ENCODE assay signal across 8 cellular contexts in the genomic region with DNA sequence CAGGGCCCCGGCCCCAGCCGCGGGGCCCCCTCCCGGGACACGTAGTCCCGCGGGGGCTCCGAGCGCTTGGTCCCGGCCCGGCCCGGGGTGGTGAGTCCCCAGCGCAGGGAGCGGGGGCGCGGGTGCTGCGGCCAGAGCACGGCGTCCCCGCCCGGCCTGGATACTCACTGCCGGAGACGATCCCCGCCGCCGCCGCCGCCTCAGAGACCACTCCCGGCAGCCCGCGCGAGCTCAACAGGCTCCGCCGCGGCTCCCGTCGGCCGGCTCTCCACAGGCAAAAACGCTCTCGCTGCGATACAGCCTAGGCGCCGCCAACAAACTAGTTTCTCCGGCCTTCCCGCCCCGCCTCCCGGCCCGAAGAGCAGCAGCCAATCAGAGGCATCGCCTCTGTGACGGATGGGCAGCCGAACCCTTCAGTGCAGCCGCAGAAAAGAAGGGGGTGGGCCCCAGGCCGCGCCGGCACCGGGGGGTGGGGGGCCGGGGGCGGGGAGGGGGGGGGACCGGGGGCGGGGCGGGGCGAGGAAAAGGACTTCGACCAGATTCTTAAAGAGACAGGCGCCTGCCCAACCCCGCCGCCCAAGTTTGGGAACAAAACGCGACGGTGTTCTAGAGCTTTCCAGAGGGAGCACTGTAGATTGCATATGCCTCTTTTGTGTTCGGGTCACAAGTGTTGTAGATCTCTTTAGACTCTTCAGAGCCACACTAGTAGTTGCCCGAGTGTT. TPM values are rescaled to one million over a fixed set of nuclear protein-coding genes. Genes with fewer than 3 reads are reported as not detected.
DNase-seq lines count a peak whose midpoint lies in the region; ATAC-seq and TF ChIP-seq lines count a peak whose summit lies in the region.

A gene with protein sequence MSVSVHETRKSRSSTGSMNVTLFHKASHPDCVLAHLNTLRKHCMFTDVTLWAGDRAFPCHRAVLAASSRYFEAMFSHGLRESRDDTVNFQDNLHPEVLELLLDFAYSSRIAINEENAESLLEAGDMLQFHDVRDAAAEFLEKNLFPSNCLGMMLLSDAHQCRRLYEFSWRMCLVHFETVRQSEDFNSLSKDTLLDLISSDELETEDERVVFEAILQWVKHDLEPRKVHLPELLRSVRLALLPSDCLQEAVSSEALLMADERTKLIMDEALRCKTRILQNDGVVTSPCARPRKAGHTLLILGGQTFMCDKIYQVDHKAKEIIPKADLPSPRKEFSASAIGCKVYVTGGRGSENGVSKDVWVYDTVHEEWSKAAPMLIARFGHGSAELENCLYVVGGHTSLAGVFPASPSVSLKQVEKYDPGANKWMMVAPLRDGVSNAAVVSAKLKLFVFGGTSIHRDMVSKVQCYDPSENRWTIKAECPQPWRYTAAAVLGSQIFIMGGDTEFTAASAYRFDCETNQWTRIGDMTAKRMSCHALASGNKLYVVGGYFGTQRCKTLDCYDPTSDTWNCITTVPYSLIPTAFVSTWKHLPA (minus strand): TSS at position 328 of the 722 bp plus-strand sequence. CDS start 25,115 bp downstream, outside the sequence.

- peak within 1 kb of the TSS; percentile 88 for H3K27ac Mint-ChIP-seq in chondrocyte (ENCODE audit: unreplicated experiment)

- ATAC-seq in HG03378 (IDR thresholded peaks at IDR 0.05; ENCODE audit: unreplicated experiment) = peak; percentile 97

- DNase-seq in AG20443 (ENCODE audit: low spot score) (peak; percentile 99), NCI-H446 treated with DMSO at 0.1 percent for 48 hours (lab: John Stamatoyannopoulos, UW) (peak; percentile 89), chondrocyte (ENCODE audit: low spot score) (peak; percentile 97), kidney glomerular epithelial cell (lab: John Stamatoyannopoulos, UW) (peak; percentile 91)
- peak; percentile 89 for DNase-seq in activated CD4-positive, alpha-beta T cell treated with anti-CD3 and anti-CD28 coated beads for 1 hour
- DNase-seq in stimulated activated CD4-positive, alpha-beta T cell treated with anti-CD3 and anti-CD28 coated beads, Interleukin-15, amount 100 ng/mL, for 48 hours (ENCODE audit: low read depth in 2 of 2) = peak; percentile 84 to 86

- peak within 1 kb of the TSS; percentile 83 for H3K4me3 Mint-ChIP-seq in chondrocyte (ENCODE audit: unreplicated experiment)

- H3K27me3 Mint-ChIP-seq in chondrocyte (ENCODE audit: low read depth) = no peaks in the 10 kb centered on the region

- H3K4me1 Mint-ChIP-seq in chondrocyte (ENCODE audit: low read depth) = peaks cover 20% of the 10 kb centered on the region

- peak; percentile 20 for TF ChIP-seq CTCF in chondrocyte (IDR thresholded peaks at IDR 0.05)

- TF ChIP-seq POLR2A in GM19099 (IDR thresholded peaks at IDR 0.05; ENCODE audit: extremely low read depth, insufficient read length, low read depth) = peak; percentile 64

- H3K36me3 Mint-ChIP-seq in chondrocyte (ENCODE audit: low read depth) = no peaks in the 10 kb centered on the region

- H3K9me3 Mint-ChIP-seq in chondrocyte (ENCODE audit: low read depth) = no peaks in the 10 kb centered on the region

RNA-seq across cellular contexts. Expression of the gene that starts here (rescaled TPM):
- 3.4 to 3.8 TPM (median 3.4 TPM) in 3 replicates for total RNA-seq in chondrocyte

Comparison
In these comparisons a context has a peak if more than half of its experiments do, and no peak if none do; other contexts are left out.
1. Peak in every context shown above with its lines: DNase-seq and ATAC-seq.